ENCODE assay signal across 33 cellular contexts in genomic region chr6:159184559-159184958, GRCh38. TPM values are rescaled to one million over a fixed set of nuclear protein-coding genes. Genes with fewer than 3 reads are reported as not detected.
DNase-seq lines count a peak whose midpoint lies in the region; FAIRE-seq and TF ChIP-seq lines count a peak whose summit lies in the region.
"Had no signal": no experiment of that assay in that cellular context is flagged by ENCODE, and none has a peak within 500 bp of the region (broad histone marks: within the 10 kb centered on the region; RNA-seq: fewer than 3 reads in every experiment).

No MANE protein-coding gene starts in this region.

- no peak for TF ChIP-seq POLR2A in stomach (IDR thresholded peaks at IDR 0.05)

- no peaks in the 10 kb centered on the region for H3K27me3 ChIP-seq in stomach
- H3K27me3 ChIP-seq: esophagus squamous epithelium, tibial artery had no signal

- TF ChIP-seq EP300 in stomach (IDR thresholded peaks at IDR 0.05) = no peak

- DNase-seq in AG09309 (ENCODE audit: low read depth) (peak; percentile 84), HS-27A (ENCODE audit: low read depth) (peak; percentile 88), astrocyte of the spinal cord (ENCODE audit: low read depth, low spot score) (peak; percentile 64), myocyte (ENCODE audit: low read depth) (peak; percentile 38), frontal cortex (ENCODE audit: low spot score in 2 of 2) (no peak), stomach (no peak), NCI-H524 treated with DMSO at 0.1 percent for 48 hours (lab: John Stamatoyannopoulos, UW) (no peak), NCI-H2196 (lab: John Stamatoyannopoulos, UW; ENCODE audit: unreplicated experiment) (no peak)
- DNase-seq: activated B cell treated with CpG ODN at 0.5 μM for 24 hours; activated CD4-positive, alpha-beta T cell treated with anti-CD3 and anti-CD28 coated beads, Interleukin-2, amount 50 U/mL, for 1 hour; activated naive CD4-positive, alpha-beta T cell treated with anti-CD3 and anti-CD28 coated beads, Interleukin-2, amount 10 ng/mL, durations not matched to agents 7 days and 5 days; amniotic stem cell; Caco-2; DND-41; esophagus squamous epithelium; GOT3; IMR-90; midbrain; natural killer cell; NCI-H1105; NCI-H1930; NCI-H226; occipital lobe; stimulated activated CD4-positive, alpha-beta T cell treated with anti-CD3 and anti-CD28 coated beads, Interleukin-1b, Interleukin-23, amount 100 ng/mL, for 48 hours; stimulated activated CD8-positive, alpha-beta memory T cell treated with anti-CD3 and anti-CD28 coated beads, Interleukin-4, amount 100 ng/mL, for 48 hours; stimulated activated naive CD8-positive, alpha-beta T cell treated with anti-CD3 and anti-CD28 coated beads, Interleukin-15, amount 100 ng/mL, for 72 hours; T-cell; tibial artery had no signal

- in situ Hi-C loops in astrocyte of the spinal cord (cut with HindIII; ENCODE audit: low sequenced_read_pairs) = no loop called here

- H3K36me3 ChIP-seq in stomach = no peaks in the 10 kb centered on the region
- H3K36me3 ChIP-seq: esophagus squamous epithelium, tibial artery had no signal

- intact Hi-C loops in stomach (cut with DNase I; ENCODE audit: low total_unique reads) = no loop called here

- no peaks in the 10 kb centered on the region for H3K4me1 ChIP-seq in stomach
- H3K4me1 ChIP-seq: Caco-2, esophagus squamous epithelium, tibial artery had no signal

- no peak overlapping the region for H3K27ac ChIP-seq in stomach
- H3K27ac ChIP-seq: C4-2B, esophagus squamous epithelium, tibial artery had no signal

- FAIRE-seq in frontal cortex (lab: Jason Lieb, UNC) = no peak
- FAIRE-seq: GM12878, islet of Langerhans, RCC 7860 had no signal

- H3K4me3 ChIP-seq in AG09309 (ENCODE audit: control insufficient read depth, low read depth, low read length) (no peak overlapping the region), astrocyte of the spinal cord (ENCODE audit: low read depth, low read length) (no peak overlapping the region), stomach (no peak overlapping the region)
- H3K4me3 ChIP-seq: esophagus squamous epithelium, GM12878, tibial artery had no signal

- TF ChIP-seq CTCF in AG09309 (IDR thresholded peaks at IDR 0.05; ENCODE audit: control insufficient read depth, insufficient read depth, low read depth, low read length, missing control alignments) (no peak), astrocyte of the spinal cord (IDR thresholded peaks at IDR 0.05; ENCODE audit: low read depth, low read length) (no peak), stomach (IDR thresholded peaks at IDR 0.05) (no peak)

- peaks cover 0 to 11% (median 5%) of the 10 kb centered on the region in 4 donors for H3K9me3 ChIP-seq in stomach
- H3K9me3 ChIP-seq: Caco-2, tibial artery had no signal

- WGBS in stomach, 5 donors = 75 to 93% (median 88%) methylated on average over 1 of the region's 1 CpG

RNA-seq across cellular contexts. Expression of gene FNDC1, which starts 15.4 kb away (rescaled TPM):
- total RNA-seq in myocyte (0.16 TPM in 1 of 2 replicates, not detected in the other), frontal cortex (1.2 TPM), stomach (10 to 100 TPM in 1 of 5 donors, 1 to 10 TPM in 1, under 1 TPM in 1, not detected in 2; 0.43 to 11.0 (median 4.0) TPM)
- polyA plus RNA-seq in myocyte (2012) = 4.8 TPM
- polyA plus RNA-seq in stomach = under 1 TPM in 2 of 3 donors, not detected in 1; 0.06 to 0.10 TPM
- total RNA-seq: A673, activated B cell treated with CpG ODN at 0.5 μM for 24 hours, Caco-2, GM12878, IMR-90, natural killer cell had no signal
- polyA plus RNA-seq: GM12878 had no signal

Comparison
In these comparisons a context has a peak if more than half of its experiments do, and no peak if none do; other contexts are left out.
1. DNase-seq: peak in AG09309 (single experiment), HS-27A (single experiment), astrocyte of the spinal cord (single experiment) and myocyte (single experiment); none in frontal cortex (0 of 2), stomach (single experiment), NCI-H524 treated with DMSO at 0.1 percent for 48 hours (single experiment) and NCI-H2196 (single experiment).